In the genomic region with DNA sequence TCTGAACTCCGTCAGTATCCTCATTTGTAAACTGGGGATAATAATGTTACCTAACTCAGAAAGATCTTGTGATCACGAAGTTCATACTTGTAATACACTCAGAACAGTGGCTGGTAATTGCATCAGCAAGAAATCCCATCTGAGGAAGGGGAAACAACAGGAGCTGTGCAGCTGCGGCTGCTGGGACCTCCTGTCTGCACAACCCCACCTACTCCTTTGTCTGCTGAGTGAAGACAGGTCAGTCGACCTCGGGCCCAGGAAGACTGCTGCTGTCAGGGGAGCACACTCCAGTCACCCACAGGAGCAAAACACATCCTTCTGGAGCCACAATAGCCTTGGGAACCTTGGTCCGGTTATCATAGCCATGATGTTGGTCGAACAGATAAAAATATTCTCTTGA, we compare ENCODE assay signal across 15 cellular contexts.
"Had no signal": no experiment of that assay in that cellular context is flagged by ENCODE, and none has a peak within 500 bp of the region (broad histone marks: within the 10 kb centered on the region; RNA-seq: fewer than 3 reads in every experiment).

No MANE protein-coding gene starts in this region.

- H3K9me3 ChIP-seq: esophagus muscularis mucosa, ovary, testis had no signal

- H3K4me1 Mint-ChIP-seq: central memory CD8-positive, alpha-beta T cell had no signal

- H3K4me3 Mint-ChIP-seq: activated naive CD8-positive, alpha-beta T cell; brain; central memory CD8-positive, alpha-beta T cell; naive thymus-derived CD8-positive, alpha-beta T cell; stimulated activated naive CD8-positive, alpha-beta T cell treated with anti-CD3 and anti-CD28 coated beads, Interleukin-15, Interleukin-2, amounts not matched to agents 100 ng/mL and 50 ng/mL, for 24 hours had no signal

- ATAC-seq: activated CD4-positive, CD25-positive, alpha-beta regulatory T cell treated with anti-CD3 and anti-CD28 coated beads, Interleukin-2, amount 50 U/mL, for 24 hours; naive thymus-derived CD8-positive, alpha-beta T cell had no signal

- H3K4me1 ChIP-seq: esophagus muscularis mucosa, testis had no signal

- H3K36me3 ChIP-seq: esophagus muscularis mucosa, ovary had no signal

- H3K27me3 ChIP-seq: ovary, testis had no signal

- DNase-seq: activated gamma-delta T cell; activated T-cell treated with anti-CD3 and anti-CD28 coated beads, Interleukin-2, amount 50 U/mL, for 48 hours; amygdala; foreskin fibroblast; naive thymus-derived CD8-positive, alpha-beta T cell; ovary; stimulated activated CD4-positive, alpha-beta T cell treated with anti-CD3 and anti-CD28 coated beads, Interleukin-4, amount 100 ng/mL, for 1 hour; T-helper 2 cell; testis had no signal

- H3K4me3 ChIP-seq: esophagus muscularis mucosa, ovary, testis had no signal

- H3K9me3 Mint-ChIP-seq: brain; central memory CD8-positive, alpha-beta T cell; naive thymus-derived CD8-positive, alpha-beta T cell; stimulated activated naive CD8-positive, alpha-beta T cell treated with anti-CD3 and anti-CD28 coated beads, Interleukin-15, Interleukin-2, amounts not matched to agents 100 ng/mL and 50 ng/mL, for 24 hours had no signal

- H3K27ac Mint-ChIP-seq: activated naive CD8-positive, alpha-beta T cell; stimulated activated naive CD8-positive, alpha-beta T cell treated with anti-CD3 and anti-CD28 coated beads, Interleukin-15, Interleukin-2, amounts not matched to agents 100 ng/mL and 50 ng/mL, for 24 hours had no signal

- H3K36me3 Mint-ChIP-seq: brain; naive thymus-derived CD8-positive, alpha-beta T cell had no signal

- H3K27ac ChIP-seq: esophagus muscularis mucosa, ovary, testis had no signal
